Comparison of ENCODE assay signal across 17 cellular contexts in genomic region chr20:46341374-46342044, GRCh38. TPM values are rescaled to one million over a fixed set of nuclear protein-coding genes. Genes with fewer than 3 reads are reported as not detected.
"Had no signal": no experiment of that assay in that cellular context is flagged by ENCODE, and none has a peak within 500 bp of the region (broad histone marks: within the 10 kb centered on the region; RNA-seq: fewer than 3 reads in every experiment).

No MANE protein-coding gene starts in this region.

- ATAC-seq: left colon; stimulated activated naive CD8-positive, alpha-beta T cell treated with anti-CD3 and anti-CD28 coated beads, Interleukin-15, Interleukin-2, amounts not matched to agents 100 U/mL and 50 U/mL, for 24 hours; upper lobe of right lung had no signal

- H3K9me3 ChIP-seq: esophagus muscularis mucosa, ovary, suprapubic skin, upper lobe of right lung had no signal

- H3K27me3 ChIP-seq: ovary had no signal

- H3K4me3 Mint-ChIP-seq: activated naive CD8-positive, alpha-beta T cell; activated T-cell treated with anti-CD3 and anti-CD28 coated beads, Interleukin-2, amount 50 U/mL, for 24 hours; T-helper 2 cell treated with Interferon-gamma antibody and Interleukin-4, amounts not matched to agents 5 μg/mL and 100 μg/mL, for 36 hours had no signal

- H3K36me3 Mint-ChIP-seq: activated naive CD8-positive, alpha-beta T cell; naive B cell had no signal

- H3K27ac Mint-ChIP-seq: activated naive CD8-positive, alpha-beta T cell; activated T-cell treated with anti-CD3 and anti-CD28 coated beads, Interleukin-2, amount 50 U/mL, for 24 hours; naive B cell; T-helper 2 cell treated with Interferon-gamma antibody and Interleukin-4, amounts not matched to agents 5 μg/mL and 100 μg/mL, for 36 hours had no signal

- DNase-seq: activated CD4-positive, alpha-beta T cell treated with anti-CD3 and anti-CD28 coated beads, Interleukin-2, amount 50 U/mL, for 4 hours; activated CD4-positive, CD25-positive, alpha-beta regulatory T cell treated with anti-CD3 and anti-CD28 coated beads, Interleukin-2, amount 50 U/mL, for 72 hours; activated gamma-delta T cell; activated T-cell treated with anti-CD3 and anti-CD28 coated beads, Interleukin-2, amount 50 U/mL, for 24 hours; dermis blood vessel endothelial cell; left colon; naive B cell; ovary; stimulated activated CD4-positive, alpha-beta T cell treated with anti-CD3 and anti-CD28 coated beads, Interleukin-4, amount 100 ng/mL, for 1 hour; stimulated activated CD8-positive, alpha-beta memory T cell treated with anti-CD3 and anti-CD28 coated beads, Interleukin-4, amount 100 ng/mL, for 48 hours; stimulated activated naive CD8-positive, alpha-beta T cell treated with anti-CD3 and anti-CD28 coated beads, Interleukin-15, Interleukin-2, amounts not matched to agents 100 U/mL and 50 U/mL, for 24 hours; upper lobe of right lung had no signal

- H3K9me3 Mint-ChIP-seq: activated T-cell treated with anti-CD3 and anti-CD28 coated beads, Interleukin-2, amount 50 U/mL, for 24 hours; naive B cell; T-helper 2 cell treated with Interferon-gamma antibody and Interleukin-4, amounts not matched to agents 5 μg/mL and 100 μg/mL, for 36 hours had no signal

- H3K4me3 ChIP-seq: esophagus muscularis mucosa, ovary, suprapubic skin, upper lobe of right lung had no signal

- H3K36me3 ChIP-seq: ovary, upper lobe of right lung had no signal

RNA-seq across cellular contexts. Expression of gene CDH22, which starts 33.2 kb away (rescaled TPM):
- total RNA-seq: dermis blood vessel endothelial cell, fibroblast of villous mesenchyme had no signal
